In the genomic region with DNA sequence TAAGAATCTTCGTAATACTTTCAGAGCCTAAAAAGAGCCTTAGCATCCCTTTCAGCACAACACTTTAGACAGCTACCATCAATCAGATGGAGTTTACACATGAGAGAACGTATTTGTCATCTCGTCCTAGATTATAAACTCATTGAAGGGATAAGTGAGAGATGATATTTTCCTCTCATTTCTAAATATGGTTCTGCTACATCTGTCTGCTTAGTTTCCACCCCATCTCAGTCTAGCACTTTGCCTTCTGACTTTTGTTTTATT, we compare ENCODE assay signal across 15 cellular contexts.
DNase-seq lines count a peak whose midpoint lies in the region; ATAC-seq and TF ChIP-seq lines count a peak whose summit lies in the region.
"Had no signal": no experiment of that assay in that cellular context is flagged by ENCODE, and none has a peak within 500 bp of the region (broad histone marks: within the 10 kb centered on the region; RNA-seq: fewer than 3 reads in every experiment).

No MANE protein-coding gene starts in this region.

- TF ChIP-seq CTCF in HFFc6 (IDR thresholded peaks at IDR 0.05) (no peak), PC-3 (conservative IDR thresholded peaks at IDR 0.05; ENCODE audit: low read depth, low read length) (no peak), parathyroid adenoma (IDR thresholded peaks at IDR 0.05) (no peak), stomach (IDR thresholded peaks at IDR 0.05) (no peak)

- H3K9me3 ChIP-seq in PC-3 (ENCODE audit: low read length) (no peaks in the 10 kb centered on the region), parathyroid adenoma (ENCODE audit: control insufficient read depth, low read length) (no peaks in the 10 kb centered on the region), stomach (no peaks in the 10 kb centered on the region)
- H3K9me3 ChIP-seq: BE2C had no signal

- DNase-seq in HFFc6 (no peak), PC-3 (no peak), epithelial cell of prostate (ENCODE audit: low read depth, low spot score) (no peak), cerebellum (ENCODE audit: low spot score) (no peak), KG1 (lab: John Stamatoyannopoulos, UW) (no peak), stomach (no peak)
- DNase-seq: BE2C; Calu3; CD4-positive, alpha-beta T cell; H7; NCI-H1436 treated with DMSO at 0.1 percent for 48 hours; NCI-H524 had no signal

- H3K27ac ChIP-seq in PC-3 (ENCODE audit: low read length) (peak overlapping the region; percentile 88), epithelial cell of prostate (peak overlapping the region; percentile 69), parathyroid adenoma (no peak overlapping the region), stomach (no peak overlapping the region)

- CTCF ChIA-PET in PC-3 (lab: Charles Lee): no interaction called here

- no peak overlapping the region for H3K4me3 Mint-ChIP-seq in HFFc6
- H3K4me3 Mint-ChIP-seq: CD4-positive, alpha-beta T cell had no signal

- no peaks in the 10 kb centered on the region for H3K36me3 ChIP-seq in PC-3 (ENCODE audit: low read depth, low read length)
- no peaks in the 10 kb centered on the region for H3K36me3 ChIP-seq in parathyroid adenoma (ENCODE audit: control insufficient read depth, insufficient read depth, low read length)
- H3K36me3 ChIP-seq in stomach: no peaks in the 10 kb centered on the region
- H3K36me3 ChIP-seq: BE2C had no signal

- no peak for TF ChIP-seq POLR2A in stomach (IDR thresholded peaks at IDR 0.05)

- H3K27me3 Mint-ChIP-seq in HFFc6 (ENCODE audit: insufficient read depth): peaks cover 3% of the 10 kb centered on the region; the same call in 1 of the 2 replicates
- H3K27me3 Mint-ChIP-seq: CD4-positive, alpha-beta T cell had no signal

- 66 to 88% (median 70%) methylated on average over 3 of the region's 3 CpGs for WGBS in stomach, 5 donors

- intact Hi-C loops in PC-3 (cut with micrococcal nuclease) (no loop called here), stomach (cut with DNase I; ENCODE audit: low total_unique reads) (no loop called here)

- ATAC-seq in PC-3: peak; percentile 16; the same call in 1 of the 2 replicates
- ATAC-seq: Panc1, Right ventricle myocardium inferior had no signal

- POLR2A ChIA-PET in PC-3 (lab: Charles Lee; ENCODE audit: unreplicated experiment): no interaction called here

- no peaks in the 10 kb centered on the region for H3K36me3 Mint-ChIP-seq in HFFc6 (ENCODE audit: low read depth)

- peak overlapping the region; percentile 38; the same call in 1 of the 2 replicates for H3K4me2 ChIP-seq in PC-3 (ENCODE audit: low read length)
- H3K4me2 ChIP-seq in parathyroid adenoma (ENCODE audit: low read length): no peak overlapping the region

- H4K20me1 ChIP-seq in PC-3 (ENCODE audit: low read length): no peaks in the 10 kb centered on the region

- no peaks in the 10 kb centered on the region for H3K27me3 ChIP-seq in PC-3 (ENCODE audit: low read length)
- H3K27me3 ChIP-seq in parathyroid adenoma (ENCODE audit: control insufficient read depth, insufficient read depth, low read length): no peaks in the 10 kb centered on the region
- H3K27me3 ChIP-seq in stomach: no peaks in the 10 kb centered on the region
- H3K27me3 ChIP-seq: BE2C had no signal

- no peak overlapping the region for H3K4me3 ChIP-seq in PC-3 (ENCODE audit: low read length)
- no peak overlapping the region for H3K4me3 ChIP-seq in parathyroid adenoma (ENCODE audit: low read depth, low read length)
- no peak overlapping the region for H3K4me3 ChIP-seq in stomach

- H3K27ac Mint-ChIP-seq in HFFc6: peak overlapping the region; percentile 75
- H3K27ac Mint-ChIP-seq: CD4-positive, alpha-beta T cell had no signal

- H3K9ac ChIP-seq in PC-3 (ENCODE audit: low read length) (0 out of 2 replicates have a peak overlapping the region, but pooled peaks have one; percentile 18), parathyroid adenoma (no peak overlapping the region)

- H3K9me2 ChIP-seq in PC-3 (replicated peaks; ENCODE audit: low read length): no peaks in the 10 kb centered on the region

- H3K4me1 ChIP-seq in PC-3 (ENCODE audit: insufficient read depth, low read length): peaks cover 9% of the 10 kb centered on the region; the same call in 1 of the 2 replicates
- H3K4me1 ChIP-seq in parathyroid adenoma: peaks cover 21% of the 10 kb centered on the region
- no peaks in the 10 kb centered on the region for H3K4me1 ChIP-seq in stomach

- peaks cover 21% of the 10 kb centered on the region for H3K4me1 Mint-ChIP-seq in HFFc6 (ENCODE audit: low read depth)

- no TSS peak for BruUV-seq in PC-3 (replicated peaks; lab: Mats Ljungman, UMichigan)

- H3K79me2 ChIP-seq in PC-3 (ENCODE audit: low read length): no peaks in the 10 kb centered on the region
- H3K79me2 ChIP-seq in parathyroid adenoma: no peaks in the 10 kb centered on the region

- TF ChIP-seq EP300 in stomach (IDR thresholded peaks at IDR 0.05): no peak

- H3K9me3 Mint-ChIP-seq in HFFc6: no peaks in the 10 kb centered on the region
- H3K9me3 Mint-ChIP-seq: CD4-positive, alpha-beta T cell had no signal

- H3F3A ChIP-seq in PC-3 (ENCODE audit: low read length, unreplicated experiment): no peaks in the 10 kb centered on the region

- no peak overlapping the region for H2AFZ ChIP-seq in PC-3 (ENCODE audit: low read length)
- peak overlapping the region; percentile 44 for H2AFZ ChIP-seq in parathyroid adenoma

Comparison
In these comparisons a context has a peak if more than half of its experiments do, and no peak if none do; other contexts are left out.
1. H3K27ac ChIP-seq: peak in PC-3 (single experiment) and epithelial cell of prostate (single experiment); none in parathyroid adenoma (single experiment) and stomach (0 of 5).